ENCODE assay signal across 1 cellular context in genomic region chr16:75471723-75472634, GRCh38.
TF ChIP-seq lines count a peak whose summit lies in the region.

No MANE protein-coding gene starts in this region.

TF ChIP-seq in HepG2, 621 proteins besides CTCF, POLR2A, EP300 and RAD21 (continued from another document and continues in another):
- TF ChIP-seq ZBTB39 (CRISPR knock-in tag; IDR thresholded peaks at IDR 0.05), result no peak
- TF ChIP-seq FOXP1 (IDR thresholded peaks at IDR 0.05), result no peak
- TF ChIP-seq FOXP1 (CRISPR knock-in tag; IDR thresholded peaks at IDR 0.05), result no peak
- TF ChIP-seq ZNF839 (CRISPR knock-in tag; IDR thresholded peaks at IDR 0.05; ENCODE audit: borderline replicate concordance), result no peak
- no peak for TF ChIP-seq HIVEP1 (CRISPR knock-in tag; IDR thresholded peaks at IDR 0.05)
- no peak for TF ChIP-seq ZNF615 (CRISPR knock-in tag; IDR thresholded peaks at IDR 0.05; ENCODE audit: borderline replicate concordance)
- TF ChIP-seq KLF11 (CRISPR knock-in tag; IDR thresholded peaks at IDR 0.05), result no peak
- TF ChIP-seq ZBTB14 (CRISPR knock-in tag; IDR thresholded peaks at IDR 0.05), result no peak
- no peak for TF ChIP-seq ZNF687 (CRISPR knock-in tag; IDR thresholded peaks at IDR 0.05)
- TF ChIP-seq ZBTB8A (CRISPR knock-in tag; IDR thresholded peaks at IDR 0.05; ENCODE audit: borderline replicate concordance, low read depth), result no peak
- TF ChIP-seq TCF7L2 (IDR thresholded peaks at IDR 0.05; ENCODE audit: low read depth, low read length), result no peak
- no peak for TF ChIP-seq ZBTB25 (CRISPR knock-in tag; IDR thresholded peaks at IDR 0.05)
- no peak for TF ChIP-seq ZNF605 (CRISPR knock-in tag; IDR thresholded peaks at IDR 0.05)
- TF ChIP-seq SALL1 (CRISPR knock-in tag; IDR thresholded peaks at IDR 0.05), result 0 out of 2 replicates have a peak, but pooled peaks have one; percentile 18
- TF ChIP-seq ZNF710 (CRISPR knock-in tag; IDR thresholded peaks at IDR 0.05; ENCODE audit: borderline replicate concordance), result no peak
- no peak for TF ChIP-seq FOXK2 (IDR thresholded peaks at IDR 0.05)
- TF ChIP-seq TCF12 (IDR thresholded peaks at IDR 0.05), result no peak
- no peak for TF ChIP-seq TCF12 (CRISPR knock-in tag; IDR thresholded peaks at IDR 0.05)
- TF ChIP-seq, protein P1, sequence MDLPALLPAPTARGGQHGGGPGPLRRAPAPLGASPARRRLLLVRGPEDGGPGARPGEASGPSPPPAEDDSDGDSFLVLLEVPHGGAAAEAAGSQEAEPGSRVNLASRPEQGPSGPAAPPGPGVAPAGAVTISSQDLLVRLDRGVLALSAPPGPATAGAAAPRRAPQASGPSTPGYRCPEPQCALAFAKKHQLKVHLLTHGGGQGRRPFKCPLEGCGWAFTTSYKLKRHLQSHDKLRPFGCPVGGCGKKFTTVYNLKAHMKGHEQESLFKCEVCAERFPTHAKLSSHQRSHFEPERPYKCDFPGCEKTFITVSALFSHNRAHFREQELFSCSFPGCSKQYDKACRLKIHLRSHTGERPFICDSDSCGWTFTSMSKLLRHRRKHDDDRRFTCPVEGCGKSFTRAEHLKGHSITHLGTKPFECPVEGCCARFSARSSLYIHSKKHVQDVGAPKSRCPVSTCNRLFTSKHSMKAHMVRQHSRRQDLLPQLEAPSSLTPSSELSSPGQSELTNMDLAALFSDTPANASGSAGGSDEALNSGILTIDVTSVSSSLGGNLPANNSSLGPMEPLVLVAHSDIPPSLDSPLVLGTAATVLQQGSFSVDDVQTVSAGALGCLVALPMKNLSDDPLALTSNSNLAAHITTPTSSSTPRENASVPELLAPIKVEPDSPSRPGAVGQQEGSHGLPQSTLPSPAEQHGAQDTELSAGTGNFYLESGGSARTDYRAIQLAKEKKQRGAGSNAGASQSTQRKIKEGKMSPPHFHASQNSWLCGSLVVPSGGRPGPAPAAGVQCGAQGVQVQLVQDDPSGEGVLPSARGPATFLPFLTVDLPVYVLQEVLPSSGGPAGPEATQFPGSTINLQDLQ (CRISPR knock-in tag; IDR thresholded peaks at IDR 0.05), result no peak
- 0 out of 2 replicates have a peak, but pooled peaks have one; percentile 19 for TF ChIP-seq PAXIP1 (CRISPR knock-in tag; conservative IDR thresholded peaks at IDR 0.05)
- TF ChIP-seq ZNF761 (CRISPR knock-in tag; conservative IDR thresholded peaks at IDR 0.05), result no peak
- no peak for TF ChIP-seq ZNF7 (CRISPR knock-in tag; IDR thresholded peaks at IDR 0.05)
- no peak for TF ChIP-seq ZNF382 (CRISPR knock-in tag; IDR thresholded peaks at IDR 0.05; ENCODE audit: borderline replicate concordance)
- no peak for TF ChIP-seq SUZ12 (IDR thresholded peaks at IDR 0.05; ENCODE audit: low read depth, low read length)
- no peak for TF ChIP-seq ZNF207 (IDR thresholded peaks at IDR 0.05; ENCODE audit: borderline replicate concordance)
- TF ChIP-seq ZNF792 (CRISPR knock-in tag; IDR thresholded peaks at IDR 0.05), result 0 out of 2 replicates have a peak, but pooled peaks have one; percentile 34
- TF ChIP-seq CHD2 (IDR thresholded peaks at IDR 0.05; ENCODE audit: low read depth, low read length), result no peak
- TF ChIP-seq TSC22D2 (CRISPR knock-in tag; IDR thresholded peaks at IDR 0.05; ENCODE audit: borderline replicate concordance), result no peak
- no peak for TF ChIP-seq DR1 (CRISPR knock-in tag; IDR thresholded peaks at IDR 0.05)
- TF ChIP-seq RELA (CRISPR knock-in tag; IDR thresholded peaks at IDR 0.05), result no peak
- no peak for TF ChIP-seq EZH2 (conservative IDR thresholded peaks at IDR 0.05; ENCODE audit: low read depth, low read length)
- TF ChIP-seq HMGA1 (CRISPR knock-in tag; conservative IDR thresholded peaks at IDR 0.05), result no peak
- no peak for TF ChIP-seq ZNF180 (CRISPR knock-in tag; IDR thresholded peaks at IDR 0.05; ENCODE audit: borderline replicate concordance, low read depth)
- TF ChIP-seq, protein P2, sequence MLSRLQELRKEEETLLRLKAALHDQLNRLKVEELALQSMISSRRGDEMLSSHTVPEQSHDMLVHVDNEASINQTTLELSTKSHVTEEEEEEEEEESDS (CRISPR knock-in tag; IDR thresholded peaks at IDR 0.05; ENCODE audit: borderline replicate concordance), result no peak
- TF ChIP-seq SNAPC4 (CRISPR knock-in tag; IDR thresholded peaks at IDR 0.05), result no peak
